In the genomic region with DNA sequence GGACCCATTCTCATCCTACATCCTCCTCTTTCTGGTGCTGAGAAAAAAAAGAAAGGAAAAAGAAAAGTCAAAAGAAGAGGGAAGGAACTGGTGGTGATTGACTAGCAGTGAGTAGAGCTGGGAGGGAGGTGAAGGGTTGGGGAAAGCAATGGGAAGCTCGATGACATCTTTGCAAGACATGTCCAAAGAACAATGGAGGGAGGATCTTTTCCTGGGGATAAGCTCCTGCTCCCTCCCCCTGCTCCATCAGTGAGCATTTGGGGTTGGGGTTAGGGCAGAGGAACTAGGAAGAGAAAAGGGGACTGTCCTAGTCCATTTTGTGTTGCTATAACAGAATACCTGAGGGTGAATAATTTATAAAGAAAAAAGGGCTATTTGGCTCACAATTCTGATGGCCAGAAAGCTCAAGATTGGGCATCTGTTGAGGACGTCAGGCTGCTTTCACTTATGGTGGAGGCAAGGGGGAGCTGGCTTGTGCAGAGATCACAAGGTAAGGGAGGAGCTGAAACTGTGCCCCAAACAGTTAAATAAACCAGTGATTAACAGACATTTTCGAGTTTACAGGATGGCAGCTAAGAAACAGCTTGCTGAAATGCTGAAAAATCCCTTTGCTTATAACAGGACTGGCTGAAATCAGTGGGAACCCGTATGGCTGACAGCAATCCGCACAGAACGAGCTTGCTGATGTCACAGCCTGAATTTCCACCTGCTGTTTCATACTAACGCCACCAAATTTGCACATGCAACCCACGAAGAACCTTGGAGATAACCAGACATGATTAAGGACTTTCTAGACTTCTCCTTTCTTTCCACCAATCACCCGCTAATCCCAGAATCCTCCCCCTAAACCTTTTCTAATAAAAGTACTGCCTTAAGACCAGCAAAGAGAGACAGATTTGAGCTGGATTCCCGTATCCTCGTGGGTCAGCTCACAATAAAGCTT, we compare ENCODE assay signal across 1 cellular context.
TF ChIP-seq lines count a peak whose summit lies in the region.

No MANE protein-coding gene starts in this region.

TF ChIP-seq in HepG2, 621 proteins besides CTCF, POLR2A, EP300 and RAD21:
- TF ChIP-seq PHF8 (CRISPR knock-in tag; IDR thresholded peaks at IDR 0.05) (no peak), TSC22D2 (CRISPR knock-in tag; IDR thresholded peaks at IDR 0.05; ENCODE audit: borderline replicate concordance) (no peak), PRDM15 (CRISPR knock-in tag; IDR thresholded peaks at IDR 0.05) (no peak), FOXJ3 (CRISPR knock-in tag; IDR thresholded peaks at IDR 0.05; ENCODE audit: borderline replicate concordance) (no peak), ZBTB3 (CRISPR knock-in tag; IDR thresholded peaks at IDR 0.05; ENCODE audit: borderline replicate concordance, low read depth) (no peak), ZNF138 (CRISPR knock-in tag; IDR thresholded peaks at IDR 0.05; ENCODE audit: low read depth) (no peak)
- TF ChIP-seq, protein P1, sequence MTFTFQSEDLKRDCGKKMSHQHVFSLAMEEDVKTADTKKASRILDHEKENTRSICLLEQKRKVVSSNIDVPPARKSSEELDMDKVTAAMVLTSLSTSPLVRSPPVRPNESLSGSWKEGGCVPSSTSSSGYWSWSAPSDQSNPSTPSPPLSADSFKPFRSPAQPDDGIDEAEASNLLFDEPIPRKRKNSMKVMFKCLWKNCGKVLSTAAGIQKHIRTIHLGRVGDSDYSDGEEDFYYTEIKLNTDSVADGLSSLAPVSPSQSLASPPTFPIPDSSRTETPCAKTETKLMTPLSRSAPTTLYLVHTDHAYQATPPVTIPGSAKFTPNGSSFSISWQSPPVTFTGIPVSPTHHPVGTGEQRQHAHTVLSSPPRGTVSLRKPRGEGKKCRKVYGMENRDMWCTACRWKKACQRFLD (CRISPR knock-in tag; IDR thresholded peaks at IDR 0.05; ENCODE audit: borderline replicate concordance) = no peak
